Comparison of ENCODE assay signal across 14 cellular contexts in genomic region chr2:172090044-172090946, GRCh38. TPM values are rescaled to one million over a fixed set of nuclear protein-coding genes. Genes with fewer than 3 reads are reported as not detected.
DNase-seq lines count a peak whose midpoint lies in the region; ATAC-seq and TF ChIP-seq lines count a peak whose summit lies in the region.
"Had no signal": no experiment of that assay in that cellular context is flagged by ENCODE, and none has a peak within 500 bp of the region (broad histone marks: within the 10 kb centered on the region; RNA-seq: fewer than 3 reads in every experiment).

No MANE protein-coding gene starts in this region.

- no peak overlapping the region for H2BK20ac ChIP-seq in H9 (ENCODE audit: low read depth, low read length, poor library complexity, severe bottlenecking)

- no peak overlapping the region for H4K91ac ChIP-seq in H9 (ENCODE audit: insufficient read length, low read depth, low read length)

- H3K36me3 ChIP-seq in SJCRH30, result 0 out of 2 replicates have a peak, but pooled peaks cover 4% of the 10 kb centered on the region

- DNase-seq in activated naive CD8-positive, alpha-beta T cell treated with anti-CD3 and anti-CD28 coated beads, Interleukin-2, amount 10 ng/mL, durations not matched to agents 7 days and 5 days, result no peak
- no peak for DNase-seq in activated naive CD8-positive, alpha-beta T cell treated with anti-CD3 and anti-CD28 coated beads, Interleukin-2, amount 50 U/mL, for 24 hours
- DNase-seq in H9 (peak; percentile 77), fibroblast of peridontal ligament (ENCODE audit: extremely low read depth) (peak; percentile 66), retina (peak; percentile 68), inferior parietal cortex (ENCODE audit: extremely low spot score) (no peak), SJCRH30 (no peak)
- DNase-seq: activated effector memory CD4-positive, alpha-beta T cell treated with Interleukin-2 at 50 U/mL for 16 hours; left ventricle myocardium superior; PC-3; substantia nigra had no signal

- H3K9me3 Mint-ChIP-seq in activated naive CD8-positive, alpha-beta T cell treated with anti-CD3 and anti-CD28 coated beads, Interleukin-2, amount 10 ng/mL, durations not matched to agents 7 days and 5 days, result no peaks in the 10 kb centered on the region
- no peaks in the 10 kb centered on the region for H3K9me3 Mint-ChIP-seq in activated naive CD8-positive, alpha-beta T cell treated with anti-CD3 and anti-CD28 coated beads, Interleukin-2, amount 50 U/mL, for 24 hours
- H3K9me3 Mint-ChIP-seq in H9, result peaks cover 6 to 16% of the 10 kb centered on the region in 2 experiments; a peak in 3 of 5 replicates

- no peak overlapping the region for H3K56ac ChIP-seq in H9 (ENCODE audit: insufficient read length, low read depth, low read length)

- WGBS in H9 (ENCODE audit: extremely low coverage, insufficient read length, low lambda C conversion rate), result no CpG with 5 or more reads among the region's 39 CpGs

- peaks cover 92% of the 10 kb centered on the region for H3K27me3 Mint-ChIP-seq in activated naive CD8-positive, alpha-beta T cell treated with anti-CD3 and anti-CD28 coated beads, Interleukin-2, amount 10 ng/mL, durations not matched to agents 7 days and 5 days
- H3K27me3 Mint-ChIP-seq in activated naive CD8-positive, alpha-beta T cell treated with anti-CD3 and anti-CD28 coated beads, Interleukin-2, amount 50 U/mL, for 24 hours, result peaks cover 94% of the 10 kb centered on the region
- peaks cover 100% of the 10 kb centered on the region for H3K27me3 Mint-ChIP-seq in H9 (ENCODE audit: low read depth)

- H4K8ac ChIP-seq in H9 (replicated peaks; ENCODE audit: insufficient read length, low read depth, low read length), result no peak overlapping the region

- no peaks in the 10 kb centered on the region for H3K79me1 ChIP-seq in H9 (ENCODE audit: insufficient read depth, low read depth, low read length, poor library complexity, severe bottlenecking)

- no peak for ATAC-seq in activated naive CD8-positive, alpha-beta T cell treated with anti-CD3 and anti-CD28 coated beads, Interleukin-2, amount 10 ng/mL, durations not matched to agents 7 days and 5 days (ENCODE audit: low read depth)
- no peak for ATAC-seq in activated naive CD8-positive, alpha-beta T cell treated with anti-CD3 and anti-CD28 coated beads, Interleukin-2, amount 50 U/mL, for 24 hours
- ATAC-seq in HG02759 (IDR thresholded peaks at IDR 0.05; ENCODE audit: unreplicated experiment), result no peak
- ATAC-seq: left ventricle myocardium superior, PC-3 had no signal

- no peak overlapping the region for H3K23ac ChIP-seq in H9 (ENCODE audit: insufficient read length, low read depth, low read length)

- no peak overlapping the region for H3K4ac ChIP-seq in H9 (ENCODE audit: low read depth, low read length)

- H3K4me3 ChIP-seq in SJCRH30, result no peak overlapping the region

- no peak overlapping the region for H3K18ac ChIP-seq in H9 (ENCODE audit: insufficient read length, low read depth, low read length)

- no peak overlapping the region for H3K9ac ChIP-seq in H9 (ENCODE audit: extremely low read depth, insufficient read length, low read length)

- H3K79me2 ChIP-seq in H9 (ENCODE audit: insufficient read depth, low read length), result no peaks in the 10 kb centered on the region

- H4K5ac ChIP-seq in H9 (ENCODE audit: insufficient read length, low read depth, low read length), result no peak overlapping the region

- POLR2A ChIA-PET in activated naive CD8-positive, alpha-beta T cell treated with anti-CD3 and anti-CD28 coated beads, Interleukin-2, amount 10 ng/mL, durations not matched to agents 7 days and 5 days (lab: Charles Lee), result interaction anchor here (1.6 kb wide), 1 partner anchor 12 kb away, joined by 6 read pairs; the partner anchor contains the start of gene DLX2

- no peak overlapping the region for H2AFZ ChIP-seq in H9 (ENCODE audit: low read length)

- peaks cover 34% of the 10 kb centered on the region for H3K4me1 Mint-ChIP-seq in activated naive CD8-positive, alpha-beta T cell treated with anti-CD3 and anti-CD28 coated beads, Interleukin-2, amount 10 ng/mL, durations not matched to agents 7 days and 5 days
- peaks cover 48% of the 10 kb centered on the region for H3K4me1 Mint-ChIP-seq in activated naive CD8-positive, alpha-beta T cell treated with anti-CD3 and anti-CD28 coated beads, Interleukin-2, amount 50 U/mL, for 24 hours
- peaks cover 42 to 65% of the 10 kb centered on the region in 2 experiments for H3K4me1 Mint-ChIP-seq in H9

- no peak overlapping the region for H2BK15ac ChIP-seq in H9 (ENCODE audit: low read depth, low read length)

- H3K14ac ChIP-seq in H9 (ENCODE audit: insufficient read depth, low read length), result no peak overlapping the region

- no peak overlapping the region for H3K4me2 ChIP-seq in H9 (ENCODE audit: insufficient read depth, insufficient read length, low read length)

- TF ChIP-seq CTCF in H9 (conservative IDR thresholded peaks at IDR 0.05), result no peak

- H3K23me2 ChIP-seq in H9 (ENCODE audit: insufficient read length, low read depth, low read length, poor library complexity, severe bottlenecking), result peaks cover 11% of the 10 kb centered on the region

- H3K27ac ChIP-seq in H9 (ENCODE audit: insufficient read length, low read depth, low read length) (no peak overlapping the region), SJCRH30 (no peak overlapping the region)
- H3K27ac ChIP-seq: HL-60 had no signal

- H3K9me3 ChIP-seq in H9 (ENCODE audit: control insufficient read depth, low read depth, low read length), result no peaks in the 10 kb centered on the region
- no peaks in the 10 kb centered on the region for H3K9me3 ChIP-seq in SJCRH30 (replicated peaks)

- peak overlapping the region; percentile 19 for H3K4me3 Mint-ChIP-seq in activated naive CD8-positive, alpha-beta T cell treated with anti-CD3 and anti-CD28 coated beads, Interleukin-2, amount 10 ng/mL, durations not matched to agents 7 days and 5 days
- H3K4me3 Mint-ChIP-seq in activated naive CD8-positive, alpha-beta T cell treated with anti-CD3 and anti-CD28 coated beads, Interleukin-2, amount 50 U/mL, for 24 hours, result no peak overlapping the region
- H3K4me3 Mint-ChIP-seq in H9, result peak overlapping the region in 1 of 2 experiments; percentile 64; a peak in 1 of 5 replicates

- H3K27me3 ChIP-seq in H9 (ENCODE audit: insufficient read depth, low read length) (peaks cover 93% of the 10 kb centered on the region), SJCRH30 (no peaks in the 10 kb centered on the region)

- no peak overlapping the region for H2BK5ac ChIP-seq in H9 (ENCODE audit: insufficient read length, low read length)

- no peak overlapping the region for H2AK5ac ChIP-seq in H9 (ENCODE audit: insufficient read length, low read length)

- no peak overlapping the region for H2BK120ac ChIP-seq in H9 (ENCODE audit: low read depth, low read length, poor library complexity, severe bottlenecking)

- H3K4me1 ChIP-seq in H9 (ENCODE audit: insufficient read depth, low read length) (peaks cover 2% of the 10 kb centered on the region; the same call in 1 of the 2 replicates), SJCRH30 (no peaks in the 10 kb centered on the region)

- no peaks in the 10 kb centered on the region for H4K20me1 ChIP-seq in H9 (ENCODE audit: control insufficient read depth, insufficient read depth, insufficient read length)

- H3T11ph ChIP-seq in H9 (ENCODE audit: low read length), result no peak overlapping the region

- no peak overlapping the region for H3K27ac Mint-ChIP-seq in activated naive CD8-positive, alpha-beta T cell treated with anti-CD3 and anti-CD28 coated beads, Interleukin-2, amount 10 ng/mL, durations not matched to agents 7 days and 5 days
- H3K27ac Mint-ChIP-seq in activated naive CD8-positive, alpha-beta T cell treated with anti-CD3 and anti-CD28 coated beads, Interleukin-2, amount 50 U/mL, for 24 hours, result no peak overlapping the region
- no peak overlapping the region for H3K27ac Mint-ChIP-seq in H9

- H2BK12ac ChIP-seq in H9 (ENCODE audit: insufficient read length, low read depth, low read length), result no peak overlapping the region

- peaks cover 2% of the 10 kb centered on the region for H3K36me3 Mint-ChIP-seq in activated naive CD8-positive, alpha-beta T cell treated with anti-CD3 and anti-CD28 coated beads, Interleukin-2, amount 10 ng/mL, durations not matched to agents 7 days and 5 days
- H3K36me3 Mint-ChIP-seq in activated naive CD8-positive, alpha-beta T cell treated with anti-CD3 and anti-CD28 coated beads, Interleukin-2, amount 50 U/mL, for 24 hours (ENCODE audit: low read depth), result peaks cover 2% of the 10 kb centered on the region
- H3K36me3 Mint-ChIP-seq in H9 (ENCODE audit: insufficient read depth in 1 of 3, low read depth in 3 of 3), result no peaks in the 10 kb centered on the region; a peak in 3 of 7 replicates

RNA-seq across cellular contexts. Expression of gene DLX1, which starts 5.0 kb away (rescaled TPM):
- total RNA-seq in activated naive CD8-positive, alpha-beta T cell treated with anti-CD3 and anti-CD28 coated beads, Interleukin-2, amount 10 ng/mL, durations not matched to agents 7 days and 5 days, result not detected
- total RNA-seq in H9 (2021), result not detected in 2 replicates
- 13.5 and 14.9 TPM in 2 replicates for total RNA-seq in SJCRH30 (2014; rRNA removed; shearing (Covaris generic))
- total RNA-seq: fibroblast of lung, left ventricle myocardium superior had no signal

RNA-seq across cellular contexts. Expression of gene DLX2, which starts 12.4 kb away (rescaled TPM):
- not detected for total RNA-seq in activated naive CD8-positive, alpha-beta T cell treated with anti-CD3 and anti-CD28 coated beads, Interleukin-2, amount 10 ng/mL, durations not matched to agents 7 days and 5 days
- total RNA-seq in H9 (2021), result 0.42 TPM in 1 of 2 replicates, not detected in the other
- total RNA-seq in SJCRH30 (2014; rRNA removed; shearing (Covaris generic)), result 0.76 and 0.89 TPM in 2 replicates
- total RNA-seq: fibroblast of lung, left ventricle myocardium superior had no signal

Comparison
In these comparisons a context has a peak if more than half of its experiments do, and no peak if none do; other contexts are left out.
1. DNase-seq: peak in H9 (single experiment), fibroblast of peridontal ligament (single experiment) and retina (single experiment); none in activated naive CD8-positive, alpha-beta T cell treated with anti-CD3 and anti-CD28 coated beads, Interleukin-2, amount 10 ng/mL, durations not matched to agents 7 days and 5 days (single experiment), activated naive CD8-positive, alpha-beta T cell treated with anti-CD3 and anti-CD28 coated beads, Interleukin-2, amount 50 U/mL, for 24 hours (single experiment), inferior parietal cortex (single experiment) and SJCRH30 (0 of 2).
2. RNA of gene DLX1, which starts 5.0 kb away (total RNA-seq): 13.5 to 14.9 TPM in SJCRH30; not detected in H9 and not detected in activated naive CD8-positive, alpha-beta T cell treated with anti-CD3 and anti-CD28 coated beads, Interleukin-2, amount 10 ng/mL, durations not matched to agents 7 days and 5 days; every median in the first group is over 10 times any median in the second.